In genomic region chr14:38851109-38851508, GRCh38 we compare ENCODE assay signal across 27 cellular contexts.
"Had no signal": no experiment of that assay in that cellular context is flagged by ENCODE, and none has a peak within 500 bp of the region (broad histone marks: within the 10 kb centered on the region; RNA-seq: fewer than 3 reads in every experiment).

No MANE protein-coding gene starts in this region.

- H3K4me1 ChIP-seq: colonic mucosa, esophagus muscularis mucosa, esophagus squamous epithelium, foreskin keratinocyte, gastrocnemius medialis, gastroesophageal sphincter, heart left ventricle had no signal

- H3K36me3 ChIP-seq: colonic mucosa, esophagus muscularis mucosa, esophagus squamous epithelium, gastrocnemius medialis, gastroesophageal sphincter, heart left ventricle, heart right ventricle had no signal

- H3K27ac ChIP-seq: colonic mucosa, coronary artery, epithelial cell of prostate, esophagus muscularis mucosa, esophagus squamous epithelium, foreskin keratinocyte, gastrocnemius medialis, gastroesophageal sphincter, heart left ventricle, heart right ventricle had no signal

- FAIRE-seq: colon, endometrium, endothelial cell of umbilical vein, frontal cortex had no signal

- H3K4me3 ChIP-seq: colonic mucosa, coronary artery, dorsolateral prefrontal cortex, esophagus muscularis mucosa, esophagus squamous epithelium, gastrocnemius medialis, gastroesophageal sphincter, heart left ventricle, heart right ventricle had no signal

- ATAC-seq: effector memory CD8-positive, alpha-beta T cell; esophagus mucosa; foreskin keratinocyte; gastrocnemius medialis; gastroesophageal sphincter; heart left ventricle; heart right ventricle had no signal

- H3K27me3 ChIP-seq: colonic mucosa, dorsolateral prefrontal cortex, esophagus muscularis mucosa, esophagus squamous epithelium, foreskin keratinocyte, gastrocnemius medialis, gastroesophageal sphincter, heart left ventricle, heart right ventricle had no signal

- H3K9me3 ChIP-seq: colonic mucosa, esophagus muscularis mucosa, esophagus squamous epithelium, gastrocnemius medialis, gastroesophageal sphincter, heart left ventricle, heart right ventricle had no signal

- DNase-seq: colonic mucosa; cortex of kidney; dermis blood vessel endothelial cell; dorsolateral prefrontal cortex; effector CD8-positive, alpha-beta T cell; effector memory CD4-positive, alpha-beta T cell; effector memory CD8-positive, alpha-beta T cell; endodermal cell; erythroblast; esophagus squamous epithelium; foreskin fibroblast; foreskin keratinocyte; foreskin melanocyte; gastrocnemius medialis; glutamatergic neuron; head of caudate nucleus; heart left ventricle; heart right ventricle had no signal
